Comparison of ENCODE assay signal across 20 cellular contexts in the genomic region with DNA sequence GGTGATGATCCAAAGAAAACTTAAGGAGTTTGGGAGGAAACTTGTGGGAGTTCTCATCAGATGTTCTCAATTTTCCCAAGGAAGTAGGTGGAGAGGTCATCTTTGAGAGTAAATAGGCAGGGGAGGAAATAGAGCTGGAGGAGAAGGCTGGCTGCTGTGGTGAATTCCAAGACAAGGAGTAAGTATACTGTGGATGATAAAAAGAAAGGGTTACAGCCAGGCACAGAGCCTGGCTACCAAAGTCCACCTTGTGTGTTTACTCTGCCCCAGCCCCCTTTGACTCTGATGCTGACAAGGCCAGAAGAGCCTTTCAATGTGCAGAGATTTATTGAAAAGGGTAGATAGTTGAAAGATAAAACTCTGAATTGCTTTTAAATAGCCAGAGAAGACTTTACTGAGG.
DNase-seq lines count a peak whose midpoint lies in the region; ATAC-seq and TF ChIP-seq lines count a peak whose summit lies in the region.
"Had no signal": no experiment of that assay in that cellular context is flagged by ENCODE, and none has a peak within 500 bp of the region (broad histone marks: within the 10 kb centered on the region; RNA-seq: fewer than 3 reads in every experiment).

No MANE protein-coding gene starts in this region.

- H3K4me3 ChIP-seq in fibroblast of pulmonary artery (replicated peaks; ENCODE audit: low read depth, low read length) (no peak overlapping the region), liver (ENCODE audit: low read depth in 1 of 3, low read length in 3 of 3) (no peak overlapping the region), prostate gland (no peak overlapping the region)
- H3K4me3 ChIP-seq: ascending aorta, GM23248, PC-9, sigmoid colon, tibial nerve had no signal

- ATAC-seq in sciatic nerve (peak; percentile 20), HG03097 (IDR thresholded peaks at IDR 0.05; ENCODE audit: low FRiP score, unreplicated experiment) (no peak)
- ATAC-seq: stimulated activated naive CD8-positive, alpha-beta T cell treated with anti-CD3 and anti-CD28 coated beads, Interleukin-15, Interleukin-2, amounts not matched to agents 100 U/mL and 50 U/mL, for 24 hours; WTC11 had no signal

- H3K4me1 ChIP-seq in liver (ENCODE audit: control insufficient read depth in 4 of 4, insufficient read depth in 4 of 4, low read length in 3 of 4) (peaks cover 0 to 12% (median 10%) of the 10 kb centered on the region in 4 donors), prostate gland (replicated peaks) (no peaks in the 10 kb centered on the region)

- H3K27me3 ChIP-seq in liver (ENCODE audit: control insufficient read depth in 4 of 4, insufficient read depth in 4 of 4, low read length in 3 of 4) (no peaks in the 10 kb centered on the region), prostate gland (replicated peaks; ENCODE audit: insufficient read depth) (no peaks in the 10 kb centered on the region)
- H3K27me3 ChIP-seq: ascending aorta, sigmoid colon, tibial nerve had no signal

- H3K27ac ChIP-seq in liver (ENCODE audit: low read depth in 1 of 2, low read length in 2 of 2) (no peak overlapping the region), prostate gland (no peak overlapping the region)
- H3K27ac ChIP-seq: GM23248, PC-9, sigmoid colon, tibial nerve had no signal

- no peaks in the 10 kb centered on the region for H3K9me3 ChIP-seq in liver (ENCODE audit: control insufficient read depth in 4 of 4, low read length in 3 of 4)
- H3K9me3 ChIP-seq in prostate gland: no peaks in the 10 kb centered on the region
- H3K9me3 ChIP-seq: ascending aorta, sigmoid colon, tibial nerve had no signal

- intact Hi-C loops in sciatic nerve (cut with DNase I) (no loop called here), prostate gland (cut with DNase I) (loop anchor here (10.0 kb wide), 1 partner anchor 69 kb away; no protein-coding TSS in a partner anchor)

- TF ChIP-seq CTCF in fibroblast of pulmonary artery (IDR thresholded peaks at IDR 0.05; ENCODE audit: low read length, missing control alignments): no peak
- TF ChIP-seq CTCF in liver (IDR thresholded peaks at IDR 0.05; ENCODE audit: low read depth, low read length, missing input control): no peak
- no peak for TF ChIP-seq CTCF in prostate gland (IDR thresholded peaks at IDR 0.05)

- DNase-seq in HuH-7 (ENCODE audit: low spot score): peak; percentile 40
- peak; percentile 67 for DNase-seq in fibroblast of pulmonary artery (ENCODE audit: low read depth)
- no peak for DNase-seq in sciatic nerve (ENCODE audit: low spot score)
- DNase-seq in activated naive CD4-positive, alpha-beta T cell (lab: John Stamatoyannopoulos, UW): no peak
- no peak for DNase-seq in NCI-H82 treated with DMSO at 0.1 percent for 48 hours (lab: John Stamatoyannopoulos, UW; ENCODE audit: unreplicated experiment)
- DNase-seq in prostate gland (ENCODE audit: low spot score): no peak
- DNase-seq: activated CD4-positive, alpha-beta memory T cell treated with anti-CD3 and anti-CD28 coated beads, Interleukin-2, amount 10 ng/mL, durations not matched to agents 7 days and 5 days; activated T-cell treated with anti-CD3 and anti-CD28 coated beads, Interleukin-2, amount 50 U/mL, for 1 hour; AML-193; GM23248; NCI-H1417 treated with DMSO at 0.1 percent for 48 hours; NCI-H2171 treated with DMSO at 0.1 percent for 48 hours; PC-9; sigmoid colon; stimulated activated naive CD8-positive, alpha-beta T cell treated with anti-CD3 and anti-CD28 coated beads, Interleukin-15, Interleukin-2, amounts not matched to agents 100 U/mL and 50 U/mL, for 24 hours had no signal

- H3K9ac ChIP-seq in liver (ENCODE audit: low read depth in 1 of 2, low read length in 2 of 2): no peak overlapping the region
- H3K9ac ChIP-seq: GM23248 had no signal

- no peak for TF ChIP-seq POLR2A in prostate gland (IDR thresholded peaks at IDR 0.05)

- H3K36me3 ChIP-seq in liver (ENCODE audit: control insufficient read depth in 4 of 4, insufficient read depth in 3 of 4, low read depth in 1 of 4, low read length in 3 of 4): no peaks in the 10 kb centered on the region
- no peaks in the 10 kb centered on the region for H3K36me3 ChIP-seq in prostate gland
- H3K36me3 ChIP-seq: ascending aorta, sigmoid colon, tibial nerve had no signal

- peak in 1 of 2 donors; percentile 11 for TF ChIP-seq RAD21 in liver (IDR thresholded peaks at IDR 0.05)

TF ChIP-seq in liver, 16 proteins besides CTCF, POLR2A, EP300 and RAD21:
- TF ChIP-seq RXRA (IDR thresholded peaks at IDR 0.05) (peak in 1 of 2 donors; percentile 41), GABPA (IDR thresholded peaks at IDR 0.05 in 1 of 2, conservative IDR thresholded peaks at IDR 0.05 in 1 of 2) (no peak), HNF4G (IDR thresholded peaks at IDR 0.05) (peak; percentile 58), FOXA2 (IDR thresholded peaks at IDR 0.05) (peak; percentile 33), SP1 (IDR thresholded peaks at IDR 0.05) (peak; percentile 49), HNF4A (conservative IDR thresholded peaks at IDR 0.05) (peak; percentile 71 to 75)
- TF ChIP-seq, protein P1, sequence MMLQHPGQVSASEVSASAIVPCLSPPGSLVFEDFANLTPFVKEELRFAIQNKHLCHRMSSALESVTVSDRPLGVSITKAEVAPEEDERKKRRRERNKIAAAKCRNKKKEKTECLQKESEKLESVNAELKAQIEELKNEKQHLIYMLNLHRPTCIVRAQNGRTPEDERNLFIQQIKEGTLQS (IDR thresholded peaks at IDR 0.05): no peak
- TF ChIP-seq, protein P2, sequence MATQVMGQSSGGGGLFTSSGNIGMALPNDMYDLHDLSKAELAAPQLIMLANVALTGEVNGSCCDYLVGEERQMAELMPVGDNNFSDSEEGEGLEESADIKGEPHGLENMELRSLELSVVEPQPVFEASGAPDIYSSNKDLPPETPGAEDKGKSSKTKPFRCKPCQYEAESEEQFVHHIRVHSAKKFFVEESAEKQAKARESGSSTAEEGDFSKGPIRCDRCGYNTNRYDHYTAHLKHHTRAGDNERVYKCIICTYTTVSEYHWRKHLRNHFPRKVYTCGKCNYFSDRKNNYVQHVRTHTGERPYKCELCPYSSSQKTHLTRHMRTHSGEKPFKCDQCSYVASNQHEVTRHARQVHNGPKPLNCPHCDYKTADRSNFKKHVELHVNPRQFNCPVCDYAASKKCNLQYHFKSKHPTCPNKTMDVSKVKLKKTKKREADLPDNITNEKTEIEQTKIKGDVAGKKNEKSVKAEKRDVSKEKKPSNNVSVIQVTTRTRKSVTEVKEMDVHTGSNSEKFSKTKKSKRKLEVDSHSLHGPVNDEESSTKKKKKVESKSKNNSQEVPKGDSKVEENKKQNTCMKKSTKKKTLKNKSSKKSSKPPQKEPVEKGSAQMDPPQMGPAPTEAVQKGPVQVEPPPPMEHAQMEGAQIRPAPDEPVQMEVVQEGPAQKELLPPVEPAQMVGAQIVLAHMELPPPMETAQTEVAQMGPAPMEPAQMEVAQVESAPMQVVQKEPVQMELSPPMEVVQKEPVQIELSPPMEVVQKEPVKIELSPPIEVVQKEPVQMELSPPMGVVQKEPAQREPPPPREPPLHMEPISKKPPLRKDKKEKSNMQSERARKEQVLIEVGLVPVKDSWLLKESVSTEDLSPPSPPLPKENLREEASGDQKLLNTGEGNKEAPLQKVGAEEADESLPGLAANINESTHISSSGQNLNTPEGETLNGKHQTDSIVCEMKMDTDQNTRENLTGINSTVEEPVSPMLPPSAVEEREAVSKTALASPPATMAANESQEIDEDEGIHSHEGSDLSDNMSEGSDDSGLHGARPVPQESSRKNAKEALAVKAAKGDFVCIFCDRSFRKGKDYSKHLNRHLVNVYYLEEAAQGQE (IDR thresholded peaks at IDR 0.05): no peak

Comparison
In these comparisons a context has a peak if more than half of its experiments do, and no peak if none do; other contexts are left out.
1. DNase-seq: peak in HuH-7 (single experiment) and fibroblast of pulmonary artery (single experiment); none in sciatic nerve (single experiment), activated naive CD4-positive, alpha-beta T cell (0 of 4), NCI-H82 treated with DMSO at 0.1 percent for 48 hours (single experiment) and prostate gland (single experiment).